Comparison of ENCODE assay signal across 1 cellular context in the genomic region with DNA sequence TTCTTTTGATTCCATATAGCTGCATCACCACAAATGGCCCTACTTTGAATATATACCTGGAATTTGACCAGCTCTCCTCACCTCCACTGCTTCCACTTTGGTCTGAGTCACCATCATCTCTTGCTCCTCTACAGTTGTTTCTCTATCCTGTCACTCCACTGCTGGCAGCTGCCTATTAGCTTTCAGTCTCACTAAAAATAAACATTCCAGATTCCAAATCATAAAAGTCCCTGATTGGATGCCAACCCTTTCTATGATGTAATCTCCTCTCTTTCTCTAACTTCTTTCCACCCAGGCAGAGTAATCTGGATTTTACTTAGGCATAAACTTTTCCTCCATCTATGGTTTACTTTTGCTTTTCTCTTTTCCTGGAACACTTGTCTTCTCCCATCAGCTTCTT.
TF ChIP-seq lines count a peak whose summit lies in the region.

No MANE protein-coding gene starts in this region.

TF ChIP-seq in endothelial cell of umbilical vein, 7 proteins besides CTCF, POLR2A, EP300 and RAD21:
- TF ChIP-seq, protein P1, sequence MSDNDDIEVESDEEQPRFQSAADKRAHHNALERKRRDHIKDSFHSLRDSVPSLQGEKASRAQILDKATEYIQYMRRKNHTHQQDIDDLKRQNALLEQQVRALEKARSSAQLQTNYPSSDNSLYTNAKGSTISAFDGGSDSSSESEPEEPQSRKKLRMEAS (IDR thresholded peaks at IDR 0.05; ENCODE audit: insufficient read depth, insufficient read length): no peak
- no peak for TF ChIP-seq JUN (IDR thresholded peaks at IDR 0.05; ENCODE audit: borderline replicate concordance, insufficient read depth, insufficient read length, low read depth)
- no peak for TF ChIP-seq MYC (IDR thresholded peaks at IDR 0.05; ENCODE audit: low read depth, low read length)
- TF ChIP-seq POLR2AphosphoS5 (IDR thresholded peaks at IDR 0.05; ENCODE audit: insufficient read depth, low read depth, low read length): no peak
- TF ChIP-seq GATA2 (IDR thresholded peaks at IDR 0.05; ENCODE audit: insufficient read depth, insufficient read length, low read depth, low read length): no peak
- TF ChIP-seq EZH2 (IDR thresholded peaks at IDR 0.05; ENCODE audit: borderline replicate concordance, low read depth, low read length, severe bottlenecking): no peak
- TF ChIP-seq FOS (IDR thresholded peaks at IDR 0.05; ENCODE audit: borderline replicate concordance, insufficient read depth, low read length): no peak
